In genomic region chr3:134242649-134243637, GRCh38 we compare ENCODE assay signal across 13 cellular contexts. TPM values are rescaled to one million over a fixed set of nuclear protein-coding genes. Genes with fewer than 3 reads are reported as not detected.
A peak's percentile ranks its signal among the peaks of the same experiment; 100 is the strongest.
DNase-seq lines count a peak whose midpoint lies in the region; ATAC-seq and TF ChIP-seq lines count a peak whose summit lies in the region.
"Had no signal": no experiment of that assay in that cellular context is flagged by ENCODE, and none has a peak within 500 bp of the region (broad histone marks: within the 10 kb centered on the region; RNA-seq: fewer than 3 reads in every experiment).

No MANE protein-coding gene starts in this region.

- H3K4me3 Mint-ChIP-seq in activated naive CD4-positive, alpha-beta T cell treated with anti-CD3 and anti-CD28 coated beads, Interleukin-2, amount 50 U/mL, for 24 hours: peak overlapping the region; percentile 12
- H3K4me3 Mint-ChIP-seq: natural killer cell treated with Interleukin-12 subunit alpha and Interleukin-12 subunit beta and Interleukin-15 and Interleukin-18, amount 100 ng/mL, for 72 hours had no signal

- no peak overlapping the region for H3K27ac ChIP-seq in foreskin keratinocyte
- H3K27ac ChIP-seq in tibial artery: peak overlapping the region; percentile 49 to 53
- H3K27ac ChIP-seq: adrenal gland had no signal

- peaks cover 5% of the 10 kb centered on the region for H3K9me3 Mint-ChIP-seq in activated naive CD4-positive, alpha-beta T cell treated with anti-CD3 and anti-CD28 coated beads, Interleukin-2, amount 50 U/mL, for 24 hours
- H3K9me3 Mint-ChIP-seq: natural killer cell treated with Interleukin-12 subunit alpha and Interleukin-12 subunit beta and Interleukin-15 and Interleukin-18, amount 100 ng/mL, for 72 hours had no signal

- H3K4me3 ChIP-seq in tibial artery: no peak overlapping the region
- H3K4me3 ChIP-seq: adrenal gland, HAP-1 had no signal

- H3K36me3 Mint-ChIP-seq in activated naive CD4-positive, alpha-beta T cell treated with anti-CD3 and anti-CD28 coated beads, Interleukin-2, amount 50 U/mL, for 24 hours: peaks cover 11% of the 10 kb centered on the region
- H3K36me3 Mint-ChIP-seq: natural killer cell treated with Interleukin-12 subunit alpha and Interleukin-12 subunit beta and Interleukin-15 and Interleukin-18, amount 100 ng/mL, for 72 hours had no signal

- H3K27me3 ChIP-seq in foreskin keratinocyte (no peaks in the 10 kb centered on the region), tibial artery (no peaks in the 10 kb centered on the region)
- H3K27me3 ChIP-seq: adrenal gland had no signal

- H3K4me1 ChIP-seq in foreskin keratinocyte (peaks cover 40% of the 10 kb centered on the region), tibial artery (peaks cover 0 to 65% (median 36%) of the 10 kb centered on the region in 4 donors)

- H3K9me3 ChIP-seq in tibial artery: no peaks in the 10 kb centered on the region
- H3K9me3 ChIP-seq: adrenal gland, HAP-1 had no signal

- ATAC-seq in foreskin keratinocyte: peak; percentile 93
- ATAC-seq in HG02571 (IDR thresholded peaks at IDR 0.05; ENCODE audit: unreplicated experiment): no peak
- ATAC-seq: natural killer cell treated with Interleukin-12 subunit alpha and Interleukin-12 subunit beta and Interleukin-15 and Interleukin-18, amount 100 ng/mL, for 72 hours had no signal

- TF ChIP-seq CTCF in foreskin keratinocyte (conservative IDR thresholded peaks at IDR 0.05): no peak
- TF ChIP-seq CTCF in tibial artery (IDR thresholded peaks at IDR 0.05): no peak

- H3K4me1 Mint-ChIP-seq in activated naive CD4-positive, alpha-beta T cell treated with anti-CD3 and anti-CD28 coated beads, Interleukin-2, amount 50 U/mL, for 24 hours: peaks cover 96% of the 10 kb centered on the region

- H3K27ac Mint-ChIP-seq in activated naive CD4-positive, alpha-beta T cell treated with anti-CD3 and anti-CD28 coated beads, Interleukin-2, amount 50 U/mL, for 24 hours: peak overlapping the region; percentile 87
- H3K27ac Mint-ChIP-seq: natural killer cell treated with Interleukin-12 subunit alpha and Interleukin-12 subunit beta and Interleukin-15 and Interleukin-18, amount 100 ng/mL, for 72 hours had no signal

- no peak for DNase-seq in activated naive CD4-positive, alpha-beta T cell treated with anti-CD3 and anti-CD28 coated beads, Interleukin-2, amount 50 U/mL, for 16 hours
- peak; percentile 74 for DNase-seq in SK-MEL-5 (ENCODE audit: low read depth, low spot score)
- DNase-seq in foreskin keratinocyte: peak; percentile 78 to 87
- no peak for DNase-seq in tibial artery
- no peak for DNase-seq in NCI-H1930 (lab: John Stamatoyannopoulos, UW)
- DNase-seq in NCI-H146 (lab: John Stamatoyannopoulos, UW): no peak
- DNase-seq: adrenal gland, DMS153, NCI-H774 had no signal

- no peaks in the 10 kb centered on the region for H3K27me3 Mint-ChIP-seq in activated naive CD4-positive, alpha-beta T cell treated with anti-CD3 and anti-CD28 coated beads, Interleukin-2, amount 50 U/mL, for 24 hours
- H3K27me3 Mint-ChIP-seq: natural killer cell treated with Interleukin-12 subunit alpha and Interleukin-12 subunit beta and Interleukin-15 and Interleukin-18, amount 100 ng/mL, for 72 hours had no signal

- intact Hi-C loops in tibial artery (cut with DNase I; ENCODE audit: low total_unique reads): no loop called here

- in situ Hi-C loops in SK-MEL-5 (cut with HindIII; ENCODE audit: low pct_unique_long_range_greater_than_20kb, low sequenced_read_pairs): no loop called here

- no peaks in the 10 kb centered on the region for H3K36me3 ChIP-seq in tibial artery
- H3K36me3 ChIP-seq: adrenal gland, HAP-1 had no signal

RNA-seq across cellular contexts. Expression of gene RYK, which starts 7.7 kb away (rescaled TPM):
- total RNA-seq in SK-MEL-5 (2014; rRNA removed; shearing (Covaris generic)): 72.1 and 79.0 TPM in 2 replicates
- 45.9 and 55.5 TPM in 2 replicates for polyA plus RNA-seq in SK-MEL-5 (2015; cell fraction: cytosol; rRNA removed)
- 206 and 233 TPM in 2 replicates for polyA plus RNA-seq in SK-MEL-5 (2015; cell fraction: nucleus; rRNA removed)
- 76.8 and 81.9 TPM in 2 replicates for total RNA-seq in foreskin keratinocyte
- 31.1 and 37.5 TPM in 2 replicates for polyA plus RNA-seq in foreskin keratinocyte

Comparison
In these comparisons a context has a peak if more than half of its experiments do, and no peak if none do; other contexts are left out.
1. DNase-seq: peak in SK-MEL-5 (single experiment) and foreskin keratinocyte (2 of 2); none in activated naive CD4-positive, alpha-beta T cell treated with anti-CD3 and anti-CD28 coated beads, Interleukin-2, amount 50 U/mL, for 16 hours (single experiment), tibial artery (0 of 2), NCI-H1930 (0 of 2) and NCI-H146 (single experiment).